Comparison of ENCODE assay signal across 1 cellular context in genomic region chr12:96263449-96263902, GRCh38.
TF ChIP-seq lines count a peak whose summit lies in the region.

No MANE protein-coding gene starts in this region.

TF ChIP-seq in HepG2, 621 proteins besides CTCF, POLR2A, EP300 and RAD21 (continued from another document and continues in another):
- TF ChIP-seq PRMT3 (CRISPR knock-in tag; IDR thresholded peaks at IDR 0.05; ENCODE audit: borderline replicate concordance, low read depth) = no peak
- TF ChIP-seq MNT (IDR thresholded peaks at IDR 0.05) = no peak
- no peak for TF ChIP-seq ZNF816 (CRISPR knock-in tag; IDR thresholded peaks at IDR 0.05; ENCODE audit: borderline replicate concordance)
- no peak for TF ChIP-seq SIX1 (CRISPR knock-in tag; IDR thresholded peaks at IDR 0.05; ENCODE audit: borderline replicate concordance)
- no peak for TF ChIP-seq ZNF7 (CRISPR knock-in tag; IDR thresholded peaks at IDR 0.05)
- TF ChIP-seq ZFP90 (CRISPR knock-in tag; IDR thresholded peaks at IDR 0.05; ENCODE audit: borderline replicate concordance) = no peak
- TF ChIP-seq TBX3 (IDR thresholded peaks at IDR 0.05; ENCODE audit: borderline replicate concordance) = peak; percentile 61; the same call in 1 of the 2 replicates
- no peak for TF ChIP-seq ZNF598 (CRISPR knock-in tag; IDR thresholded peaks at IDR 0.05; ENCODE audit: borderline replicate concordance)
- no peak for TF ChIP-seq TAF15 (IDR thresholded peaks at IDR 0.05; ENCODE audit: low read depth, low read length, poor library complexity, severe bottlenecking)
- TF ChIP-seq KLF6 (CRISPR knock-in tag; IDR thresholded peaks at IDR 0.05) = no peak
- TF ChIP-seq ZNF460 (CRISPR knock-in tag; IDR thresholded peaks at IDR 0.05; ENCODE audit: borderline replicate concordance) = no peak
- peak; percentile 63; the same call in 1 of the 2 replicates for TF ChIP-seq ZNF503 (CRISPR knock-in tag; IDR thresholded peaks at IDR 0.05)
- no peak for TF ChIP-seq POGK (CRISPR knock-in tag; conservative IDR thresholded peaks at IDR 0.05)
- TF ChIP-seq KLF11 (CRISPR knock-in tag; IDR thresholded peaks at IDR 0.05) = no peak
- TF ChIP-seq HOXA7 (CRISPR knock-in tag; IDR thresholded peaks at IDR 0.05) = no peak
- TF ChIP-seq ZNF44 (CRISPR knock-in tag; IDR thresholded peaks at IDR 0.05) = no peak
- no peak for TF ChIP-seq SCMH1 (CRISPR knock-in tag; IDR thresholded peaks at IDR 0.05; ENCODE audit: borderline replicate concordance)
- TF ChIP-seq THAP11 (CRISPR knock-in tag; IDR thresholded peaks at IDR 0.05) = 0 out of 2 replicates have a peak, but pooled peaks have one; percentile 21
- TF ChIP-seq ZBTB46 (CRISPR knock-in tag; IDR thresholded peaks at IDR 0.05; ENCODE audit: borderline replicate concordance) = no peak
- no peak for TF ChIP-seq NFE2L1 (CRISPR knock-in tag; IDR thresholded peaks at IDR 0.05; ENCODE audit: borderline replicate concordance)
- peak; percentile 46; the same call in 1 of the 2 replicates for TF ChIP-seq PPARG (CRISPR knock-in tag; conservative IDR thresholded peaks at IDR 0.05)
- no peak for TF ChIP-seq ZNF704 (CRISPR knock-in tag; IDR thresholded peaks at IDR 0.05; ENCODE audit: borderline replicate concordance)
- no peak for TF ChIP-seq JUNB (CRISPR knock-in tag; IDR thresholded peaks at IDR 0.05; ENCODE audit: borderline replicate concordance)
- no peak for TF ChIP-seq ZUFSP (CRISPR knock-in tag; IDR thresholded peaks at IDR 0.05; ENCODE audit: borderline replicate concordance)
- peak; percentile 67; the same call in 1 of the 2 replicates for TF ChIP-seq HNF1B (CRISPR knock-in tag; IDR thresholded peaks at IDR 0.05)
- no peak; the same call in 1 of the 2 replicates for TF ChIP-seq ZNF770 (CRISPR knock-in tag; IDR thresholded peaks at IDR 0.05)
- TF ChIP-seq MTA1 (CRISPR knock-in tag; IDR thresholded peaks at IDR 0.05; ENCODE audit: borderline replicate concordance) = no peak
- no peak for TF ChIP-seq MTF2 (CRISPR knock-in tag; IDR thresholded peaks at IDR 0.05; ENCODE audit: borderline replicate concordance)
- TF ChIP-seq ZNF329 (CRISPR knock-in tag; IDR thresholded peaks at IDR 0.05; ENCODE audit: low read depth) = no peak
- TF ChIP-seq SOX5 (CRISPR knock-in tag; IDR thresholded peaks at IDR 0.05; ENCODE audit: borderline replicate concordance) = peak; percentile 79; the same call in 1 of the 2 replicates
- no peak for TF ChIP-seq FOXO4 (CRISPR knock-in tag; conservative IDR thresholded peaks at IDR 0.05)
- no peak for TF ChIP-seq ZNF3 (CRISPR knock-in tag; IDR thresholded peaks at IDR 0.05)
- no peak for TF ChIP-seq TIGD3 (CRISPR knock-in tag; IDR thresholded peaks at IDR 0.05; ENCODE audit: borderline replicate concordance)
- TF ChIP-seq TSC22D2 (CRISPR knock-in tag; IDR thresholded peaks at IDR 0.05; ENCODE audit: borderline replicate concordance) = no peak
- no peak for TF ChIP-seq FOSL1 (CRISPR knock-in tag; IDR thresholded peaks at IDR 0.05; ENCODE audit: borderline replicate concordance)
- TF ChIP-seq HMGA1 (CRISPR knock-in tag; conservative IDR thresholded peaks at IDR 0.05) = no peak
- TF ChIP-seq NONO (IDR thresholded peaks at IDR 0.05) = no peak
- TF ChIP-seq NONO (CRISPR knock-in tag; conservative IDR thresholded peaks at IDR 0.05) = peak; percentile 62; the same call in 1 of the 2 replicates
- peak; percentile 79 for TF ChIP-seq RXRB (CRISPR knock-in tag; IDR thresholded peaks at IDR 0.05; ENCODE audit: borderline replicate concordance)
- no peak for TF ChIP-seq ZBTB25 (CRISPR knock-in tag; IDR thresholded peaks at IDR 0.05)
- no peak for TF ChIP-seq ZNF597 (CRISPR knock-in tag; IDR thresholded peaks at IDR 0.05)
- TF ChIP-seq MED1 (CRISPR knock-in tag; IDR thresholded peaks at IDR 0.05) = peak; percentile 80
- TF ChIP-seq RNF2 (conservative IDR thresholded peaks at IDR 0.05; ENCODE audit: low read depth) = no peak
- no peak for TF ChIP-seq TP53 (CRISPR knock-in tag; conservative IDR thresholded peaks at IDR 0.05)
